In the genomic region with DNA sequence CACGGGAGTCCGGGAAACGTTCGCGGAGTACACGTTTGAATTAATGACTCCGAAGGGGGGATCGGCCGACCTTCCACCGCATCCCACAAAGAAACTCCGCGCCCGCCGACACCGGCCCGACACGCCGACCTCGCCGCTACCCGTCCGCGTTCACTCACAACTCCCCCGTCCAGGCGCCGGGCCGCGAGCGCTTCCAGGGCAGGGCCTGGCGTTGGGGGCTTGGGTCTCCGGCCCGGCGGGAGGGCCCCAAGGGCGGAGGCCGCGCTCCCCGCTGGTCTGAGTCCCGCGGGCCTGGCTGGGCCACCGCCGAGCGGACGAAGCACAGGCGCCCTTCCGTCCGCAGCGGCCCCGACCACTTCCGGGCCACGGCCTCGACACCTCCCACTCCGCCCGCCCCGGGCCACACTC, we compare ENCODE assay signal across 8 cellular contexts. TPM values are rescaled to one million over a fixed set of nuclear protein-coding genes. Genes with fewer than 3 reads are reported as not detected.
DNase-seq lines count a peak whose midpoint lies in the region; ATAC-seq, FAIRE-seq and TF ChIP-seq lines count a peak whose summit lies in the region.
"Not testable (repeated sequence)": the region's sequence is repeated elsewhere in the genome, so short reads cannot be mapped to it uniquely, and the experiment has no call there.

No MANE protein-coding gene starts in this region.

- not testable (repeated sequence) for H3K9me3 Mint-ChIP-seq in activated T-cell treated with anti-CD3 and anti-CD28 coated beads, Interleukin-2, amount 50 U/mL, for 4 hours; stimulated activated naive CD8-positive, alpha-beta T cell treated with anti-CD3 and anti-CD28 coated beads, Interleukin-15, Interleukin-2, amounts not matched to agents 100 ng/mL and 50 ng/mL, for 24 hours

- peak overlapping the region; percentile 56 for H3K4ac ChIP-seq in mesendoderm (ENCODE audit: low read depth, low read length)

- not testable (repeated sequence) for H4K5ac ChIP-seq in mesendoderm (ENCODE audit: low read length)

- H3K27me3 ChIP-seq in mesendoderm (ENCODE audit: insufficient read depth, low read length, poor library complexity) = not testable (repeated sequence)

- peaks cover 14% of the 10 kb centered on the region for H3K36me3 Mint-ChIP-seq in activated T-cell treated with anti-CD3 and anti-CD28 coated beads, Interleukin-2, amount 50 U/mL, for 4 hours (ENCODE audit: insufficient read depth)
- H3K36me3 Mint-ChIP-seq in stimulated activated naive CD8-positive, alpha-beta T cell treated with anti-CD3 and anti-CD28 coated beads, Interleukin-15, Interleukin-2, amounts not matched to agents 100 ng/mL and 50 ng/mL, for 24 hours (ENCODE audit: low read depth) = peaks cover 39% of the 10 kb centered on the region

- H3K79me1 ChIP-seq in mesendoderm (ENCODE audit: low read length) = not testable (repeated sequence)

- H3K27ac ChIP-seq in mesendoderm (ENCODE audit: low read depth, low read length) = peak overlapping the region; percentile 96

- not testable (repeated sequence) for H3K18ac ChIP-seq in mesendoderm (ENCODE audit: low read length)

- WGBS in mesendoderm (ENCODE audit: extremely low coverage, insufficient coverage, low lambda C conversion rate) = no CpG with 5 or more reads among the region's 54 CpGs

- H3K4me1 ChIP-seq in mesendoderm (ENCODE audit: control insufficient read depth, low read depth, low read length) = not testable (repeated sequence)

- peaks cover 52% of the 10 kb centered on the region for H3K79me2 ChIP-seq in mesendoderm (ENCODE audit: control insufficient read depth, insufficient read depth, low read length)

- ATAC-seq in GM21367 (IDR thresholded peaks at IDR 0.05; ENCODE audit: unreplicated experiment) = peak; percentile 40
- ATAC-seq in HG03095 (IDR thresholded peaks at IDR 0.05; ENCODE audit: unreplicated experiment) = peak; percentile 44
- peak; percentile 57 to 61 for ATAC-seq in activated T-cell treated with anti-CD3 and anti-CD28 coated beads, Interleukin-2, amount 50 U/mL, for 4 hours

- H3K4me2 ChIP-seq in mesendoderm (ENCODE audit: low read length) = not testable (repeated sequence)

- not testable (repeated sequence) for H2BK5ac ChIP-seq in mesendoderm (ENCODE audit: low read length)

- not testable (repeated sequence) for H2AK5ac ChIP-seq in mesendoderm (ENCODE audit: low read length)

- not testable (repeated sequence) for FAIRE-seq in D721Med (lab: Jason Lieb, UNC)

- H3K36me3 ChIP-seq in mesendoderm (ENCODE audit: control insufficient read depth, insufficient read depth, low read length) = not testable (repeated sequence)

- H3K27ac Mint-ChIP-seq in stimulated activated naive CD8-positive, alpha-beta T cell treated with anti-CD3 and anti-CD28 coated beads, Interleukin-15, Interleukin-2, amounts not matched to agents 100 ng/mL and 50 ng/mL, for 24 hours = peak overlapping the region; percentile 97

- H3K27me3 Mint-ChIP-seq in activated T-cell treated with anti-CD3 and anti-CD28 coated beads, Interleukin-2, amount 50 U/mL, for 4 hours (ENCODE audit: low read depth); stimulated activated naive CD8-positive, alpha-beta T cell treated with anti-CD3 and anti-CD28 coated beads, Interleukin-15, Interleukin-2, amounts not matched to agents 100 ng/mL and 50 ng/mL, for 24 hours: not testable (repeated sequence)

- H3K4me1 Mint-ChIP-seq in activated T-cell treated with anti-CD3 and anti-CD28 coated beads, Interleukin-2, amount 50 U/mL, for 4 hours (ENCODE audit: low read depth) = peaks cover 38% of the 10 kb centered on the region
- peaks cover 37% of the 10 kb centered on the region for H3K4me1 Mint-ChIP-seq in stimulated activated naive CD8-positive, alpha-beta T cell treated with anti-CD3 and anti-CD28 coated beads, Interleukin-15, Interleukin-2, amounts not matched to agents 100 ng/mL and 50 ng/mL, for 24 hours (ENCODE audit: low read depth)

- DNase-seq in D721Med (ENCODE audit: insufficient read length, low spot score) = peak; percentile 53
- DNase-seq in NCI-H774 (lab: John Stamatoyannopoulos, UW) = peak; percentile 58
- DNase-seq in activated T-cell treated with anti-CD3 and anti-CD28 coated beads, Interleukin-2, amount 50 U/mL, for 4 hours = peak; percentile 17
- DNase-seq in epithelial cell of proximal tubule (ENCODE audit: low read depth); mesendoderm: not testable (repeated sequence)

- H3K56ac ChIP-seq in mesendoderm (ENCODE audit: low read length) = peak overlapping the region; percentile 83

- H3K4me3 Mint-ChIP-seq in activated T-cell treated with anti-CD3 and anti-CD28 coated beads, Interleukin-2, amount 50 U/mL, for 4 hours = peak overlapping the region; percentile 92
- peak overlapping the region; percentile 88 for H3K4me3 Mint-ChIP-seq in stimulated activated naive CD8-positive, alpha-beta T cell treated with anti-CD3 and anti-CD28 coated beads, Interleukin-15, Interleukin-2, amounts not matched to agents 100 ng/mL and 50 ng/mL, for 24 hours

- not testable (repeated sequence) for TF ChIP-seq CTCF in D721Med (IDR thresholded peaks at IDR 0.05; ENCODE audit: insufficient read depth, missing control alignments); epithelial cell of proximal tubule (conservative IDR thresholded peaks at IDR 0.05; ENCODE audit: low read depth, low read length)

- H4K8ac ChIP-seq in mesendoderm (ENCODE audit: low read depth, low read length) = peak overlapping the region; percentile 78

- not testable (repeated sequence) for H2BK15ac ChIP-seq in mesendoderm (replicated peaks; ENCODE audit: low read depth)

- peak overlapping the region; percentile 91 for H3K9ac ChIP-seq in mesendoderm (ENCODE audit: low read length)

- H3K4me3 ChIP-seq in epithelial cell of proximal tubule (ENCODE audit: low read depth, low read length) = peak overlapping the region; percentile 91
- H3K4me3 ChIP-seq in mesendoderm (ENCODE audit: low read length) = peak overlapping the region; percentile 81

- not testable (repeated sequence) for H3K23ac ChIP-seq in mesendoderm (ENCODE audit: low read length)

- not testable (repeated sequence) for H2BK120ac ChIP-seq in mesendoderm (ENCODE audit: low read depth, low read length)

RNA-seq across cellular contexts. Expression of a gene that starts 0.4 kb away (rescaled TPM):
- total RNA-seq in activated T-cell treated with anti-CD3 and anti-CD28 coated beads, Interleukin-2, amount 50 U/mL, for 4 hours = 100 to 1,000 TPM; 412 to 481 (median 413) TPM
- total RNA-seq in epithelial cell of proximal tubule = 231 and 305 TPM in 2 replicates
- 318 TPM for polyA plus RNA-seq in mesendoderm (2013, experiment 1 of 2)
- 318 TPM for polyA plus RNA-seq in mesendoderm (2013, experiment 2 of 2)

RNA-seq across cellular contexts. Expression of a gene that starts 16.1 kb away (rescaled TPM):
- total RNA-seq in activated T-cell treated with anti-CD3 and anti-CD28 coated beads, Interleukin-2, amount 50 U/mL, for 4 hours = 10 to 100 TPM; 21.6 to 23.8 (median 22.5) TPM
- 92.2 and 94.6 TPM in 2 replicates for total RNA-seq in epithelial cell of proximal tubule
- polyA plus RNA-seq in mesendoderm (2013, experiment 1 of 2) = 32.2 TPM
- 31.2 TPM for polyA plus RNA-seq in mesendoderm (2013, experiment 2 of 2)

RNA-seq across cellular contexts. Expression of a gene that starts 31.3 kb away (rescaled TPM):
- 1 to 10 TPM in 1 of 3 donors, under 1 TPM in 2; 0.52 to 1.1 (median 0.86) TPM for total RNA-seq in activated T-cell treated with anti-CD3 and anti-CD28 coated beads, Interleukin-2, amount 50 U/mL, for 4 hours
- 0.07 and 0.52 TPM in 2 replicates for total RNA-seq in epithelial cell of proximal tubule
- 0.13 TPM for polyA plus RNA-seq in mesendoderm (2013, experiment 1 of 2)
- polyA plus RNA-seq in mesendoderm (2013, experiment 2 of 2) = 0.06 TPM

RNA-seq across cellular contexts. Expression of a gene that starts 44.1 kb away (rescaled TPM):
- total RNA-seq in activated T-cell treated with anti-CD3 and anti-CD28 coated beads, Interleukin-2, amount 50 U/mL, for 4 hours = 10 to 100 TPM; 44.3 to 48.7 (median 45.3) TPM
- total RNA-seq in epithelial cell of proximal tubule = 33.7 and 36.4 TPM in 2 replicates
- 11.7 TPM for polyA plus RNA-seq in mesendoderm (2013, experiment 1 of 2)
- polyA plus RNA-seq in mesendoderm (2013, experiment 2 of 2) = 12.2 TPM

RNA-seq across cellular contexts. Expression of a gene that starts 52.9 kb away (rescaled TPM):
- total RNA-seq in activated T-cell treated with anti-CD3 and anti-CD28 coated beads, Interleukin-2, amount 50 U/mL, for 4 hours = 10 to 100 TPM; 25.8 to 27.9 (median 27.2) TPM
- total RNA-seq in epithelial cell of proximal tubule = 29.3 and 58.3 TPM in 2 replicates
- 32.9 TPM for polyA plus RNA-seq in mesendoderm (2013, experiment 1 of 2)
- polyA plus RNA-seq in mesendoderm (2013, experiment 2 of 2) = 32.1 TPM
